Comparison of ENCODE assay signal across 4 cellular contexts in the genomic region with DNA sequence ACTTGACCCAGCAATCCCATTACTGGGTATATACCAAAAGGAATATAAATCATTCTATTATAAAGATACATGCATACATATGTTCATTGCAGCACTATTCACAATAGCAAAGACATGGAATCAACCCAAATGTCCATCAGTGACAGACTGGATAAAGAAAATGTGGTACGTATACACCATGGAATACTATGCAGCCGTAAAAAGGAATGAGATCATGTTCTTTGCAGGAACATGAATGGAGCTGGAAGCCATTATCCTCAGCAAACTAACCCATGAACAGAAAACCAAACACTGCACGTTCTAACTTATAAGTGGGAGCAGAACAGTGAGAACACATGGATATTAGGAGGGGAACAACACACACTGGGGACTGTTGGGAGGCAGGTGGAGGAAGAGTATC. TPM values are rescaled to one million over a fixed set of nuclear protein-coding genes. Genes with fewer than 3 reads are reported as not detected.
"Had no signal": no experiment of that assay in that cellular context is flagged by ENCODE, and none has a peak within 500 bp of the region (broad histone marks: within the 10 kb centered on the region; RNA-seq: fewer than 3 reads in every experiment).

No MANE protein-coding gene starts in this region.

RNA-seq across cellular contexts. Expression of gene DEFB108B, which starts 3.8 kb away (rescaled TPM):
- total RNA-seq: LHCN-M2, M059J, MCF 10A, NCI-H460 had no signal

RNA-seq across cellular contexts. Expression of gene DEFB131B, which starts 49.0 kb away (rescaled TPM):
- total RNA-seq: LHCN-M2, M059J, MCF 10A, NCI-H460 had no signal
